21 cellular contexts compared by ENCODE assay signal in genomic region chr10:772227-772637, GRCh38.
"Had no signal": no experiment of that assay in that cellular context is flagged by ENCODE, and none has a peak within 500 bp of the region (broad histone marks: within the 10 kb centered on the region; RNA-seq: fewer than 3 reads in every experiment).

No MANE protein-coding gene starts in this region.

- H3K4me1 ChIP-seq: neural progenitor cell, testis had no signal

- DNase-seq: activated CD4-positive, alpha-beta memory T cell treated with anti-CD3 and anti-CD28 coated beads, Interleukin-2, amount 10 ng/mL, durations not matched to agents 7 days and 5 days; activated CD4-positive, alpha-beta T cell treated with anti-CD3 and anti-CD28 coated beads for 48 hours; activated CD8-positive, alpha-beta memory T cell treated with anti-CD3 and anti-CD28 coated beads, Interleukin-2, amount 10 ng/mL, durations not matched to agents 7 days and 5 days; activated gamma-delta T cell treated with Interleukin-2 at 50 U/mL for 16 hours; activated T-cell treated with anti-CD3 and anti-CD28 coated beads for 4 hours; dermis blood vessel endothelial cell; effector CD8-positive, alpha-beta T cell; hippocampal formation; left cardiac atrium; stimulated activated CD4-positive, alpha-beta T cell treated with anti-CD3 and anti-CD28 coated beads, Interleukin-2, amount 100 ng/mL, for 48 hours; stimulated activated CD8-positive, alpha-beta memory T cell treated with anti-CD3 and anti-CD28 coated beads, Interleukin-4, amount 100 ng/mL, for 48 hours; stimulated activated naive B cell treated with anti-CD40 and anti-IgM and Interleukin-4, amounts not matched to agents 10 μg/mL and 1 μg/mL and 100 μg/mL, for 72 hours; T-helper 1 cell; testis had no signal

- H3K4me3 ChIP-seq: neural progenitor cell, testis had no signal

- H3K4me3 Mint-ChIP-seq: activated CD4-positive, alpha-beta memory T cell treated with anti-CD3 and anti-CD28 coated beads, Interleukin-2, amount 10 ng/mL, durations not matched to agents 7 days and 5 days; activated CD8-positive, alpha-beta memory T cell treated with anti-CD3 and anti-CD28 coated beads, Interleukin-2, amount 10 ng/mL, durations not matched to agents 7 days and 5 days; brain; mesothelial cell of epicardium; naive thymus-derived CD8-positive, alpha-beta T cell; neural progenitor cell; stimulated activated naive B cell treated with anti-CD40 and anti-IgM and Interleukin-4, amounts not matched to agents 10 μg/mL and 1 μg/mL and 100 μg/mL, for 72 hours had no signal

- H3K4me1 Mint-ChIP-seq: activated CD4-positive, alpha-beta memory T cell treated with anti-CD3 and anti-CD28 coated beads, Interleukin-2, amount 10 ng/mL, durations not matched to agents 7 days and 5 days; activated CD8-positive, alpha-beta memory T cell treated with anti-CD3 and anti-CD28 coated beads, Interleukin-2, amount 10 ng/mL, durations not matched to agents 7 days and 5 days; brain; mesothelial cell of epicardium; naive thymus-derived CD8-positive, alpha-beta T cell; stimulated activated naive B cell treated with anti-CD40 and anti-IgM and Interleukin-4, amounts not matched to agents 10 μg/mL and 1 μg/mL and 100 μg/mL, for 72 hours had no signal

- ATAC-seq: activated CD8-positive, alpha-beta memory T cell treated with anti-CD3 and anti-CD28 coated beads, Interleukin-2, amount 10 ng/mL, durations not matched to agents 7 days and 5 days; activated naive CD4-positive, alpha-beta T cell treated with anti-CD3 and anti-CD28 coated beads, Interleukin-2, amount 50 U/mL, for 72 hours; left cardiac atrium; naive thymus-derived CD8-positive, alpha-beta T cell; stimulated activated naive B cell treated with anti-CD40 and anti-IgM and Interleukin-4, amounts not matched to agents 10 μg/mL and 1 μg/mL and 100 μg/mL, for 72 hours had no signal

- H3K36me3 ChIP-seq: neural progenitor cell had no signal

- H3K9me3 ChIP-seq: testis had no signal

- H3K9me3 Mint-ChIP-seq: activated CD4-positive, alpha-beta memory T cell treated with anti-CD3 and anti-CD28 coated beads, Interleukin-2, amount 10 ng/mL, durations not matched to agents 7 days and 5 days had no signal

- H3K27me3 ChIP-seq: neural progenitor cell, testis had no signal

- H3K36me3 Mint-ChIP-seq: activated CD8-positive, alpha-beta memory T cell treated with anti-CD3 and anti-CD28 coated beads, Interleukin-2, amount 10 ng/mL, durations not matched to agents 7 days and 5 days; activated naive CD4-positive, alpha-beta T cell treated with anti-CD3 and anti-CD28 coated beads, Interleukin-2, amount 50 U/mL, for 72 hours; mesothelial cell of epicardium; neural progenitor cell had no signal

- H3K27me3 Mint-ChIP-seq: brain; naive thymus-derived CD8-positive, alpha-beta T cell had no signal

- H2AFZ ChIP-seq: neural progenitor cell had no signal

- H3K27ac Mint-ChIP-seq: activated CD4-positive, alpha-beta memory T cell treated with anti-CD3 and anti-CD28 coated beads, Interleukin-2, amount 10 ng/mL, durations not matched to agents 7 days and 5 days; activated CD8-positive, alpha-beta memory T cell treated with anti-CD3 and anti-CD28 coated beads, Interleukin-2, amount 10 ng/mL, durations not matched to agents 7 days and 5 days; activated naive CD4-positive, alpha-beta T cell treated with anti-CD3 and anti-CD28 coated beads, Interleukin-2, amount 50 U/mL, for 72 hours; mesothelial cell of epicardium; naive thymus-derived CD8-positive, alpha-beta T cell; neural progenitor cell; stimulated activated naive B cell treated with anti-CD40 and anti-IgM and Interleukin-4, amounts not matched to agents 10 μg/mL and 1 μg/mL and 100 μg/mL, for 72 hours had no signal

- FAIRE-seq: frontal cortex, islet of Langerhans had no signal

- H3K27ac ChIP-seq: neural progenitor cell, testis had no signal

- H3K4me2 ChIP-seq: neural progenitor cell had no signal

- H3K9ac ChIP-seq: neural progenitor cell had no signal
